ENCODE assay signal across 21 cellular contexts in genomic region chr2:201938816-201939180, GRCh38.
"Had no signal": no experiment of that assay in that cellular context is flagged by ENCODE, and none has a peak within 500 bp of the region (broad histone marks: within the 10 kb centered on the region; RNA-seq: fewer than 3 reads in every experiment).

No MANE protein-coding gene starts in this region.

- H3K27me3 Mint-ChIP-seq: dendritic cell treated with granulocyte-macrophage colony-stimulating factor and Interleukin-4, amounts not matched to agents 40 ng/mL and 50 ng/mL, for 4 days had no signal

- H3K4me1 ChIP-seq: adrenal gland, esophagus muscularis mucosa, suprapubic skin had no signal

- H3K36me3 Mint-ChIP-seq: activated naive CD4-positive, alpha-beta T cell treated with anti-CD3 and anti-CD28 coated beads, Interleukin-2, amount 50 U/mL, for 72 hours; immature natural killer cell had no signal

- H3K27me3 ChIP-seq: adrenal gland, suprapubic skin had no signal

- H3K36me3 ChIP-seq: adrenal gland, cardiac muscle cell, esophagus muscularis mucosa, heart right ventricle, suprapubic skin, transverse colon had no signal

- DNase-seq: activated CD4-positive, alpha-beta T cell treated with anti-CD3 and anti-CD28 coated beads for 36 hours; activated CD4-positive, alpha-beta T cell treated with anti-CD3 and anti-CD28 coated beads, Interleukin-2, amount 50 U/mL, for 48 hours; activated gamma-delta T cell treated with Interleukin-2 at 50 U/mL for 16 hours; adrenal gland; effector CD8-positive, alpha-beta T cell; heart right ventricle; immature natural killer cell; midbrain; psoas muscle; stimulated activated CD4-positive, alpha-beta T cell treated with anti-CD3 and anti-CD28 coated beads, Interleukin-15, amount 100 ng/mL, for 24 hours; stimulated activated CD4-positive, alpha-beta T cell treated with anti-CD3 and anti-CD28 coated beads, Interleukin-2, amount 100 ng/mL, for 48 hours; stimulated activated naive CD8-positive, alpha-beta T cell treated with anti-CD3 and anti-CD28 coated beads, Interleukin-15, amount 100 ng/mL, for 72 hours; transverse colon had no signal

- H3K4me3 ChIP-seq: adrenal gland, cardiac muscle cell, esophagus muscularis mucosa, heart right ventricle, psoas muscle, skin epidermis, suprapubic skin, transverse colon had no signal

- H3K27ac Mint-ChIP-seq: activated CD4-positive, alpha-beta T cell treated with anti-CD3 and anti-CD28 coated beads for 36 hours; activated naive CD4-positive, alpha-beta T cell treated with anti-CD3 and anti-CD28 coated beads, Interleukin-2, amount 50 U/mL, for 72 hours; dendritic cell treated with granulocyte-macrophage colony-stimulating factor and Interleukin-4, amounts not matched to agents 40 ng/mL and 50 ng/mL, for 4 days; immature natural killer cell; stimulated activated naive CD8-positive, alpha-beta T cell treated with anti-CD3 and anti-CD28 coated beads, Interleukin-15, amount 100 ng/mL, for 72 hours had no signal

- H3K9me3 Mint-ChIP-seq: activated naive CD4-positive, alpha-beta T cell treated with anti-CD3 and anti-CD28 coated beads, Interleukin-2, amount 50 U/mL, for 72 hours; dendritic cell treated with granulocyte-macrophage colony-stimulating factor and Interleukin-4, amounts not matched to agents 40 ng/mL and 50 ng/mL, for 4 days had no signal

- H3K27ac ChIP-seq: adrenal gland, cardiac muscle cell, esophagus muscularis mucosa, heart right ventricle, psoas muscle, skin epidermis, suprapubic skin, transverse colon had no signal

- H3K9me3 ChIP-seq: adrenal gland, esophagus muscularis mucosa, psoas muscle, suprapubic skin, transverse colon had no signal

- FAIRE-seq: endothelial cell of umbilical vein, TTC549 had no signal

- H3K4me1 Mint-ChIP-seq: activated CD4-positive, alpha-beta T cell treated with anti-CD3 and anti-CD28 coated beads for 36 hours; immature natural killer cell; stimulated activated naive CD8-positive, alpha-beta T cell treated with anti-CD3 and anti-CD28 coated beads, Interleukin-15, amount 100 ng/mL, for 72 hours had no signal

- H3K4me3 Mint-ChIP-seq: activated CD4-positive, alpha-beta T cell treated with anti-CD3 and anti-CD28 coated beads for 36 hours; dendritic cell treated with granulocyte-macrophage colony-stimulating factor and Interleukin-4, amounts not matched to agents 40 ng/mL and 50 ng/mL, for 4 days; immature natural killer cell; stimulated activated naive CD8-positive, alpha-beta T cell treated with anti-CD3 and anti-CD28 coated beads, Interleukin-15, amount 100 ng/mL, for 72 hours had no signal

- ATAC-seq: activated CD4-positive, alpha-beta T cell treated with anti-CD3 and anti-CD28 coated beads for 36 hours; activated naive CD4-positive, alpha-beta T cell treated with anti-CD3 and anti-CD28 coated beads, Interleukin-2, amount 50 U/mL, for 72 hours; heart right ventricle; psoas muscle; stimulated activated naive CD8-positive, alpha-beta T cell treated with anti-CD3 and anti-CD28 coated beads, Interleukin-15, amount 100 ng/mL, for 72 hours had no signal
